In genomic region chr3:26653811-26654379, GRCh38 we compare ENCODE assay signal across 2 cellular contexts.
A peak's percentile ranks its signal among the peaks of the same experiment; 100 is the strongest.
TF ChIP-seq lines count a peak whose summit lies in the region.

No MANE protein-coding gene starts in this region.

TF ChIP-seq in HepG2, 621 proteins besides CTCF, POLR2A, EP300 and RAD21:
- TF ChIP-seq MAFF (IDR thresholded peaks at IDR 0.05; ENCODE audit: low read depth, low read length) = peak; percentile 62
- TF ChIP-seq ZNF333 (CRISPR knock-in tag; IDR thresholded peaks at IDR 0.05; ENCODE audit: borderline replicate concordance) = no peak
- no peak for TF ChIP-seq ZNF367 (CRISPR knock-in tag; IDR thresholded peaks at IDR 0.05; ENCODE audit: borderline replicate concordance)
- no peak for TF ChIP-seq CREBL2 (CRISPR knock-in tag; IDR thresholded peaks at IDR 0.05; ENCODE audit: borderline replicate concordance)
- TF ChIP-seq KAT8 (CRISPR knock-in tag; IDR thresholded peaks at IDR 0.05) = no peak
- TF ChIP-seq MAFK (conservative IDR thresholded peaks at IDR 0.05 in 1 of 2, IDR thresholded peaks at IDR 0.05 in 1 of 2; ENCODE audit: low read length in 2 of 2) = peak; percentile 56 to 70; a peak in 3 of 4 replicates
- no peak for TF ChIP-seq CENPX (CRISPR knock-in tag; IDR thresholded peaks at IDR 0.05)
- no peak for TF ChIP-seq ZNF703 (CRISPR knock-in tag; IDR thresholded peaks at IDR 0.05; ENCODE audit: borderline replicate concordance)
- TF ChIP-seq KAT2B (IDR thresholded peaks at IDR 0.05; ENCODE audit: borderline replicate concordance, low read depth, low read length) = no peak
- no peak for TF ChIP-seq NR3C1 (CRISPR knock-in tag; IDR thresholded peaks at IDR 0.05)
- TF ChIP-seq HMG20B (CRISPR knock-in tag; conservative IDR thresholded peaks at IDR 0.05) = no peak
- TF ChIP-seq TAF15 (IDR thresholded peaks at IDR 0.05; ENCODE audit: low read depth, low read length, poor library complexity, severe bottlenecking) = no peak

TF ChIP-seq in K562, 482 proteins besides CTCF, POLR2A, EP300 and RAD21:
- 0 out of 2 replicates have a peak, but pooled peaks have one; percentile 8 for TF ChIP-seq MAFF (IDR thresholded peaks at IDR 0.05; ENCODE audit: low read length)
- 0 out of 2 replicates have a peak, but pooled peaks have one; percentile 18 for TF ChIP-seq ZNF316 (IDR thresholded peaks at IDR 0.05)
- TF ChIP-seq GATAD2A (IDR thresholded peaks at IDR 0.05) = no peak
